In genomic region chr13:42816538-42816937, GRCh38 we compare ENCODE assay signal across 1 cellular context.
TF ChIP-seq lines count a peak whose summit lies in the region.

No MANE protein-coding gene starts in this region.

TF ChIP-seq in IMR-90, 13 proteins besides CTCF, POLR2A, EP300 and RAD21 (continued from another document):
- TF ChIP-seq USF2 (IDR thresholded peaks at IDR 0.05; ENCODE audit: low read depth, low read length), result no peak
- TF ChIP-seq RCOR1 (IDR thresholded peaks at IDR 0.05; ENCODE audit: insufficient replicate concordance, low read length), result no peak
- TF ChIP-seq ELK1 (IDR thresholded peaks at IDR 0.05; ENCODE audit: borderline replicate concordance, low read depth, low read length), result no peak
- no peak for TF ChIP-seq FOS (IDR thresholded peaks at IDR 0.05; ENCODE audit: low read depth, low read length)
